In genomic region chr3:167874667-167875372, GRCh38 we compare ENCODE assay signal across 8 cellular contexts.
"Had no signal": no experiment of that assay in that cellular context is flagged by ENCODE, and none has a peak within 500 bp of the region (broad histone marks: within the 10 kb centered on the region; RNA-seq: fewer than 3 reads in every experiment).

No MANE protein-coding gene starts in this region.

- H3K36me3 ChIP-seq: left lung, neural progenitor cell, ovary had no signal

- H3K4me2 ChIP-seq: neural progenitor cell, smooth muscle cell had no signal

- DNase-seq: activated B cell treated with CpG ODN at 0.5 μM for 24 hours; activated CD4-positive, alpha-beta T cell treated with anti-CD3 and anti-CD28 coated beads, Interleukin-2, amount 10 ng/mL, durations not matched to agents 24 days and 14 days; activated naive CD4-positive, alpha-beta T cell treated with anti-CD3 and anti-CD28 coated beads for 36 hours; effector memory CD8-positive, alpha-beta T cell; left lung; ovary had no signal

- H3K4me3 ChIP-seq: left lung, neural progenitor cell, ovary, smooth muscle cell had no signal

- H3K27ac ChIP-seq: neural progenitor cell, ovary had no signal

- H2AFZ ChIP-seq: neural progenitor cell had no signal

- H3K27me3 ChIP-seq: left lung, neural progenitor cell, ovary had no signal

- H3K9ac ChIP-seq: neural progenitor cell had no signal

- H3K9me3 ChIP-seq: left lung, ovary had no signal
